Comparison of ENCODE assay signal across 1 cellular context in the genomic region with DNA sequence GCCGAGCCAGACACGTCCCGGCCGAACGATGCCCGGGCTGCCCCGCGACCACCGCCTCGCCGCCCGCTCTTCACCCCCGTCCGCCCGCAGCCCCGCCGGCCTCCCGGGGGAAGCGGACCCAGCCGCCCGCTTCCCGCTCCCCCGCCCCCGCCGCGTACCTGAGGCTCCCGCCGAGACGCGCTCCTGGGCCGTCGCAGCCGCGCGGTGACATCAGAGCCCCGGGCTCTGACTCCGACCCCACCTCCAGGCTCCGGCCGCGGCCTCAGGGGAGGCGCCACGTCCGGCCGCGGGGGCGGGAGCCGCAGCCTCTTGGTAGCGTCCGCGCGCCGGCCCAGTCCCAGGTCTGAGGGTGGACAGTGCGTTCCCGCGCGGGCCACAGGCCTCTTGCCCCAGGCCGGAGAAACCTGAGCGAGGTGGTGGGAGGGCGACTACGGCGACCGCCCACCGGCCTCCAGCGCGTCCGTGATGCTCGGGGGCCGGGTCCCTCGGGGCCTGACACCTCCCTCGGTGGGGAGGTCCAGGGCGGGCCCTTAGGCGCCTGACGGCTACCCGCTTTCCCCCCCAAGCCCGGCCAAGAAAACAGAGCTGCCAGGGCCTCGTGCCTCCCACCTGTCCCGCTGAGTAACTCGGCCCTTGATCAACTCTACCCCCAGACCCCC.
A peak's percentile ranks its signal among the peaks of the same experiment; 100 is the strongest.
TF ChIP-seq lines count a peak whose summit lies in the region.

A gene with protein sequence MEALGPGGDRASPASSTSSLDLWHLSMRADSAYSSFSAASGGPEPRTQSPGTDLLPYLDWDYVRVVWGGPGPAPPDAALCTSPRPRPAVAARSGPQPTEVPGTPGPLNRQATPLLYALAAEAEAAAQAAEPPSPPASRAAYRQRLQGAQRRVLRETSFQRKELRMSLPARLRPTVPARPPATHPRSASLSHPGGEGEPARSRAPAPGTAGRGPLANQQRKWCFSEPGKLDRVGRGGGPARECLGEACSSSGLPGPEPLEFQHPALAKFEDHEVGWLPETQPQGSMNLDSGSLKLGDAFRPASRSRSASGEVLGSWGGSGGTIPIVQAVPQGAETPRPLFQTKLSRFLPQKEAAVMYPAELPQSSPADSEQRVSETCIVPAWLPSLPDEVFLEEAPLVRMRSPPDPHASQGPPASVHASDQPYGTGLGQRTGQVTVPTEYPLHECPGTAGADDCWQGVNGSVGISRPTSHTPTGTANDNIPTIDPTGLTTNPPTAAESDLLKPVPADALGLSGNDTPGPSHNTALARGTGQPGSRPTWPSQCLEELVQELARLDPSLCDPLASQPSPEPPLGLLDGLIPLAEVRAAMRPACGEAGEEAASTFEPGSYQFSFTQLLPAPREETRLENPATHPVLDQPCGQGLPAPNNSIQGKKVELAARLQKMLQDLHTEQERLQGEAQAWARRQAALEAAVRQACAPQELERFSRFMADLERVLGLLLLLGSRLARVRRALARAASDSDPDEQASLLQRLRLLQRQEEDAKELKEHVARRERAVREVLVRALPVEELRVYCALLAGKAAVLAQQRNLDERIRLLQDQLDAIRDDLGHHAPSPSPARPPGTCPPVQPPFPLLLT (minus strand): TSS at position 212 of the 659 bp plus-strand sequence. CDS start 4,507 bp downstream, outside the sequence.

TF ChIP-seq in HepG2, 621 proteins besides CTCF, POLR2A, EP300 and RAD21 (continued from another document):
- TF ChIP-seq, protein P1, sequence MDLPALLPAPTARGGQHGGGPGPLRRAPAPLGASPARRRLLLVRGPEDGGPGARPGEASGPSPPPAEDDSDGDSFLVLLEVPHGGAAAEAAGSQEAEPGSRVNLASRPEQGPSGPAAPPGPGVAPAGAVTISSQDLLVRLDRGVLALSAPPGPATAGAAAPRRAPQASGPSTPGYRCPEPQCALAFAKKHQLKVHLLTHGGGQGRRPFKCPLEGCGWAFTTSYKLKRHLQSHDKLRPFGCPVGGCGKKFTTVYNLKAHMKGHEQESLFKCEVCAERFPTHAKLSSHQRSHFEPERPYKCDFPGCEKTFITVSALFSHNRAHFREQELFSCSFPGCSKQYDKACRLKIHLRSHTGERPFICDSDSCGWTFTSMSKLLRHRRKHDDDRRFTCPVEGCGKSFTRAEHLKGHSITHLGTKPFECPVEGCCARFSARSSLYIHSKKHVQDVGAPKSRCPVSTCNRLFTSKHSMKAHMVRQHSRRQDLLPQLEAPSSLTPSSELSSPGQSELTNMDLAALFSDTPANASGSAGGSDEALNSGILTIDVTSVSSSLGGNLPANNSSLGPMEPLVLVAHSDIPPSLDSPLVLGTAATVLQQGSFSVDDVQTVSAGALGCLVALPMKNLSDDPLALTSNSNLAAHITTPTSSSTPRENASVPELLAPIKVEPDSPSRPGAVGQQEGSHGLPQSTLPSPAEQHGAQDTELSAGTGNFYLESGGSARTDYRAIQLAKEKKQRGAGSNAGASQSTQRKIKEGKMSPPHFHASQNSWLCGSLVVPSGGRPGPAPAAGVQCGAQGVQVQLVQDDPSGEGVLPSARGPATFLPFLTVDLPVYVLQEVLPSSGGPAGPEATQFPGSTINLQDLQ (CRISPR knock-in tag; IDR thresholded peaks at IDR 0.05), result no peak; the same call in 1 of the 2 replicates
- TF ChIP-seq BRD4 (CRISPR knock-in tag; IDR thresholded peaks at IDR 0.05) (no peak; the same call in 1 of the 2 replicates), ESRRA (CRISPR knock-in tag; IDR thresholded peaks at IDR 0.05; ENCODE audit: low read depth) (0 out of 2 replicates have a peak, but pooled peaks have one; percentile 41), MYC (CRISPR knock-in tag; IDR thresholded peaks at IDR 0.05; ENCODE audit: borderline replicate concordance) (peak; percentile 63; the same call in 1 of the 2 replicates), RBFOX2 (IDR thresholded peaks at IDR 0.05; ENCODE audit: low read depth, low read length) (peak; percentile 92), NCOA1 (CRISPR knock-in tag; IDR thresholded peaks at IDR 0.05) (peak; percentile 63; the same call in 1 of the 2 replicates), ZSCAN9 (CRISPR knock-in tag; IDR thresholded peaks at IDR 0.05; ENCODE audit: borderline replicate concordance) (peak; percentile 26; the same call in 1 of the 2 replicates), ZNF274 (CRISPR knock-in tag; IDR thresholded peaks at IDR 0.05) (peak; percentile 65; the same call in 1 of the 2 replicates), HOXA3 (CRISPR knock-in tag; IDR thresholded peaks at IDR 0.05) (peak; percentile 71; the same call in 1 of the 2 replicates), ZNF747 (CRISPR knock-in tag; IDR thresholded peaks at IDR 0.05; ENCODE audit: borderline replicate concordance) (peak; percentile 60; the same call in 1 of the 2 replicates), REPIN1 (CRISPR knock-in tag; IDR thresholded peaks at IDR 0.05; ENCODE audit: borderline replicate concordance, low read depth) (0 out of 2 replicates have a peak, but pooled peaks have one; percentile 31), ZNF672 (CRISPR knock-in tag; IDR thresholded peaks at IDR 0.05) (0 out of 2 replicates have a peak, but pooled peaks have one; percentile 5), ZNF775 (CRISPR knock-in tag; IDR thresholded peaks at IDR 0.05; ENCODE audit: borderline replicate concordance) (0 out of 2 replicates have a peak, but pooled peaks have one; percentile 69), ZNF768 (CRISPR knock-in tag; IDR thresholded peaks at IDR 0.05) (peak; percentile 66), ZNF772 (CRISPR knock-in tag; IDR thresholded peaks at IDR 0.05) (peak; percentile 71; the same call in 1 of the 2 replicates), MTA1 (CRISPR knock-in tag; IDR thresholded peaks at IDR 0.05; ENCODE audit: borderline replicate concordance) (no peak; the same call in 1 of the 2 replicates), ZFP82 (CRISPR knock-in tag; IDR thresholded peaks at IDR 0.05; ENCODE audit: borderline replicate concordance) (peak; percentile 49; the same call in 1 of the 2 replicates), SALL2 (CRISPR knock-in tag; IDR thresholded peaks at IDR 0.05) (peak; percentile 33; the same call in 1 of the 2 replicates)
- TF ChIP-seq, protein P2, sequence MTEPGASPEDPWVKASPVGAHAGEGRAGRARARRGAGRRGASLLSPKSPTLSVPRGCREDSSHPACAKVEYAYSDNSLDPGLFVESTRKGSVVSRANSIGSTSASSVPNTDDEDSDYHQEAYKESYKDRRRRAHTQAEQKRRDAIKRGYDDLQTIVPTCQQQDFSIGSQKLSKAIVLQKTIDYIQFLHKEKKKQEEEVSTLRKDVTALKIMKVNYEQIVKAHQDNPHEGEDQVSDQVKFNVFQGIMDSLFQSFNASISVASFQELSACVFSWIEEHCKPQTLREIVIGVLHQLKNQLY (CRISPR knock-in tag; IDR thresholded peaks at IDR 0.05), result 0 out of 2 replicates have a peak, but pooled peaks have one; percentile 22
- TF ChIP-seq, protein P3, sequence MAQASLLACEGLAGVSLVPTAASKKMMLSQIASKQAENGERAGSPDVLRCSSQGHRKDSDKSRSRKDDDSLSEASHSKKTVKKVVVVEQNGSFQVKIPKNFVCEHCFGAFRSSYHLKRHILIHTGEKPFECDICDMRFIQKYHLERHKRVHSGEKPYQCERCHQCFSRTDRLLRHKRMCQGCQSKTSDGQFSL (CRISPR knock-in tag; IDR thresholded peaks at IDR 0.05), result peak; percentile 77; the same call in 1 of the 2 replicates
- TF ChIP-seq, protein P4, sequence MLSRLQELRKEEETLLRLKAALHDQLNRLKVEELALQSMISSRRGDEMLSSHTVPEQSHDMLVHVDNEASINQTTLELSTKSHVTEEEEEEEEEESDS (CRISPR knock-in tag; IDR thresholded peaks at IDR 0.05; ENCODE audit: borderline replicate concordance), result no peak; the same call in 1 of the 2 replicates
- TF ChIP-seq, protein P5, sequence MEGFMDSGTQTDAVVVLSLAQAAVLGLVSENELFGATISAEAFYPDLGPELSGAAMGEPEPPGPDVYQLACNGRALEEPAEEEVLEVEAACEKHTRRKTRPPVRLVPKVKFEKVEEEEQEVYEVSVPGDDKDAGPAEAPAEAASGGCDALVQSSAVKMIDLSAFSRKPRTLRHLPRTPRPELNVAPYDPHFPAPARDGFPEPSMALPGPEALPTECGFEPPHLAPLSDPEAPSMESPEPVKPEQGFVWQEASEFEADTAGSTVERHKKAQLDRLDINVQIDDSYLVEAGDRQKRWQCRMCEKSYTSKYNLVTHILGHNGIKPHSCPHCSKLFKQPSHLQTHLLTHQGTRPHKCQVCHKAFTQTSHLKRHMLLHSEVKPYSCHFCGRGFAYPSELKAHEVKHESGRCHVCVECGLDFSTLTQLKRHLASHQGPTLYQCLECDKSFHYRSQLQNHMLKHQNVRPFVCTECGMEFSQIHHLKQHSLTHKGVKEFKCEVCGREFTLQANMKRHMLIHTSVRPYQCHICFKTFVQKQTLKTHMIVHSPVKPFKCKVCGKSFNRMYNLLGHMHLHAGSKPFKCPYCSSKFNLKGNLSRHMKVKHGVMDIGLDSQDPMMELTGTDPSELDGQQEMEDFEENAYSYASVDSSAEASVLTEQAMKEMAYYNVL (CRISPR knock-in tag; IDR thresholded peaks at IDR 0.05; ENCODE audit: borderline replicate concordance), result peak; percentile 22; the same call in 1 of the 2 replicates
- TF ChIP-seq, protein P6, sequence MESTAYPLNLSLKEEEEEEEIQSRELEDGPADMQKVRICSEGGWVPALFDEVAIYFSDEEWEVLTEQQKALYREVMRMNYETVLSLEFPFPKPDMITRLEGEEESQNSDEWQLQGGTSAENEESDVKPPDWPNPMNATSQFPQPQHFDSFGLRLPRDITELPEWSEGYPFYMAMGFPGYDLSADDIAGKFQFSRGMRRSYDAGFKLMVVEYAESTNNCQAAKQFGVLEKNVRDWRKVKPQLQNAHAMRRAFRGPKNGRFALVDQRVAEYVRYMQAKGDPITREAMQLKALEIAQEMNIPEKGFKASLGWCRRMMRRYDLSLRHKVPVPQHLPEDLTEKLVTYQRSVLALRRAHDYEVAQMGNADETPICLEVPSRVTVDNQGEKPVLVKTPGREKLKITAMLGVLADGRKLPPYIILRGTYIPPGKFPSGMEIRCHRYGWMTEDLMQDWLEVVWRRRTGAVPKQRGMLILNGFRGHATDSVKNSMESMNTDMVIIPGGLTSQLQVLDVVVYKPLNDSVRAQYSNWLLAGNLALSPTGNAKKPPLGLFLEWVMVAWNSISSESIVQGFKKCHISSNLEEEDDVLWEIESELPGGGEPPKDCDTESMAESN (CRISPR knock-in tag; conservative IDR thresholded peaks at IDR 0.05), result peak; percentile 31; the same call in 1 of the 2 replicates
- TF ChIP-seq, protein P7, sequence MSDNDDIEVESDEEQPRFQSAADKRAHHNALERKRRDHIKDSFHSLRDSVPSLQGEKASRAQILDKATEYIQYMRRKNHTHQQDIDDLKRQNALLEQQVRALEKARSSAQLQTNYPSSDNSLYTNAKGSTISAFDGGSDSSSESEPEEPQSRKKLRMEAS (IDR thresholded peaks at IDR 0.05), result peak; percentile 53; the same call in 1 of the 2 replicates
